ENCODE assay signal across 1 cellular context in genomic region chr2:217468042-217468441, GRCh38.
TF ChIP-seq lines count a peak whose summit lies in the region.

No MANE protein-coding gene starts in this region.

TF ChIP-seq in HepG2, 621 proteins besides CTCF, POLR2A, EP300 and RAD21 (continued from another document):
- no peak for TF ChIP-seq ZNF274 (CRISPR knock-in tag; IDR thresholded peaks at IDR 0.05)
- TF ChIP-seq ELF3 (CRISPR knock-in tag; IDR thresholded peaks at IDR 0.05), result no peak
- no peak for TF ChIP-seq ZNF207 (IDR thresholded peaks at IDR 0.05; ENCODE audit: borderline replicate concordance)
- no peak for TF ChIP-seq NCOA2 (CRISPR knock-in tag; IDR thresholded peaks at IDR 0.05)
- TF ChIP-seq ZNF577 (CRISPR knock-in tag; IDR thresholded peaks at IDR 0.05; ENCODE audit: borderline replicate concordance, low read depth), result no peak
- TF ChIP-seq ZNF589 (CRISPR knock-in tag; conservative IDR thresholded peaks at IDR 0.05), result no peak
- no peak for TF ChIP-seq CREM (IDR thresholded peaks at IDR 0.05)
- no peak for TF ChIP-seq CREM (CRISPR knock-in tag; IDR thresholded peaks at IDR 0.05)
- no peak for TF ChIP-seq ZNF432 (CRISPR knock-in tag; IDR thresholded peaks at IDR 0.05; ENCODE audit: borderline replicate concordance)
- TF ChIP-seq ZNF235 (CRISPR knock-in tag; IDR thresholded peaks at IDR 0.05; ENCODE audit: borderline replicate concordance), result no peak
- TF ChIP-seq MXD1 (CRISPR knock-in tag; IDR thresholded peaks at IDR 0.05), result no peak
- TF ChIP-seq ZNF24 (IDR thresholded peaks at IDR 0.05), result no peak
- TF ChIP-seq KLF11 (CRISPR knock-in tag; IDR thresholded peaks at IDR 0.05), result no peak
